ENCODE assay signal across 8 cellular contexts in genomic region chr3:49092948-49093852, GRCh38. TPM values are rescaled to one million over a fixed set of nuclear protein-coding genes. Genes with fewer than 3 reads are reported as not detected.
DNase-seq lines count a peak whose midpoint lies in the region; ATAC-seq, FAIRE-seq and TF ChIP-seq lines count a peak whose summit lies in the region.

No MANE protein-coding gene starts in this region.

- H3K79me1 ChIP-seq in H1 (ENCODE audit: low read depth, low read length) (peaks cover 2% of the 10 kb centered on the region; the same call in 1 of the 2 replicates), mesendoderm (ENCODE audit: low read length) (no peaks in the 10 kb centered on the region)

- WGBS in H1 (ENCODE audit: extremely low coverage in 1 of 2, insufficient coverage in 1 of 2, insufficient read length in 1 of 2, insufficient replicate concordance in 2 of 2, low coverage in 1 of 2, low lambda C conversion rate in 2 of 2, missing lambda C conversion rate in 1 of 2), 2 experiments = 2% methylated on average over 47 of the region's 85 CpGs; no CpG with 5 or more reads in 1 of the 2 experiments
- no CpG with 5 or more reads among the region's 85 CpGs for WGBS in mesendoderm (ENCODE audit: extremely low coverage, insufficient coverage, low lambda C conversion rate)

- peak overlapping the region; percentile 57 for H4K91ac ChIP-seq in H1 (replicated peaks; ENCODE audit: insufficient read length, low read length)

- H3K14ac ChIP-seq in H1 (ENCODE audit: insufficient read length) = peak overlapping the region; percentile 43

- peak overlapping the region; percentile 57 for H3K4ac ChIP-seq in H1 (replicated peaks; ENCODE audit: insufficient read length, low read depth, low read length)
- peak overlapping the region; percentile 87 for H3K4ac ChIP-seq in mesendoderm (ENCODE audit: low read depth, low read length)

- H3K79me2 ChIP-seq in H1 (ENCODE audit: control insufficient read depth in 1 of 2, insufficient read depth in 2 of 2, low read length in 2 of 2) (peaks cover 21 to 50% of the 10 kb centered on the region in 2 experiments), mesendoderm (ENCODE audit: control insufficient read depth, insufficient read depth, low read length) (peaks cover 49% of the 10 kb centered on the region)

- no peak overlapping the region for H3K23ac ChIP-seq in H1 (ENCODE audit: insufficient read length)
- H3K23ac ChIP-seq in mesendoderm (ENCODE audit: low read length) = peak overlapping the region; percentile 11

- CTCF ChIA-PET in H1 (lab: Charles Lee; ENCODE audit: partially characterized antibody) = interaction anchor here (0.6 to 4.3 kb wide), 13 partner anchors 11 to 104 kb away, joined by 3 to 34 read pairs (median 5); partner anchors contain the start of genes NDUFAF3 and QARS1

- H2BK5ac ChIP-seq in H1 (ENCODE audit: low read depth, low read length) = peak overlapping the region; percentile 67
- peak overlapping the region; percentile 16 for H2BK5ac ChIP-seq in mesendoderm (ENCODE audit: low read length)

- POLR2A ChIA-PET in H1 (lab: Charles Lee; ENCODE audit: partially characterized antibody) = interaction anchor here (0.6 to 27.9 kb wide), 59 partner anchors 7 to 534 kb away, joined by 3 to 508 read pairs (median 4); partner anchors contain the start of genes C3orf62, CELSR3, DAG1 and DALRD3

- peak overlapping the region; percentile 100 for H4K8ac ChIP-seq in H1 (ENCODE audit: extremely low read depth, insufficient read depth, low read length)
- peak overlapping the region; percentile 100 for H4K8ac ChIP-seq in mesendoderm (ENCODE audit: low read depth, low read length)

- TF ChIP-seq RAD21 in H1 (IDR thresholded peaks at IDR 0.05 in 1 of 2, conservative IDR thresholded peaks at IDR 0.05 in 1 of 2; ENCODE audit: low read depth in 2 of 2, low read length in 2 of 2) = no peak

- H3K9me3 ChIP-seq in H1 (ENCODE audit: insufficient read depth in 2 of 2, low read depth in 1 of 2, low read length in 1 of 2) = no peaks in the 10 kb centered on the region

- FAIRE-seq in H1 (lab: Jason Lieb, UNC) = no peak

- H2AFZ ChIP-seq in H1 (ENCODE audit: low read length) = no peak overlapping the region

- peak overlapping the region; percentile 92 to 100 (median 94) for H3K9ac ChIP-seq in H1 (replicated peaks in 1 of 4; ENCODE audit: extremely low read depth in 1 of 4, low read depth in 3 of 4, low read length in 3 of 4)
- H3K9ac ChIP-seq in mesendoderm (ENCODE audit: low read length) = peak overlapping the region; percentile 82

- peaks cover 2% of the 10 kb centered on the region in 2 experiments for H4K20me1 ChIP-seq in H1 (replicated peaks in 1 of 2; ENCODE audit: control insufficient read depth in 1 of 2, insufficient read depth in 2 of 2, low read length in 2 of 2)

- DNase-seq in AG09319 (ENCODE audit: extremely low read depth, low read depth) = peak; percentile 43
- peak; percentile 52 to 82 for DNase-seq in NCI-H526 (lab: John Stamatoyannopoulos, UW)
- DNase-seq in activated CD8-positive, alpha-beta memory T cell treated with anti-CD3 and anti-CD28 coated beads for 4 hours (ENCODE audit: low read depth in 2 of 2) = peak; percentile 59 to 61
- DNase-seq in H1 (ENCODE audit: low read depth in 1 of 2, low spot score in 2 of 2) = peak; percentile 38 to 90
- peak; percentile 93 for DNase-seq in mesendoderm
- peak; percentile 74 for DNase-seq in stimulated activated CD8-positive, alpha-beta memory T cell treated with anti-CD3 and anti-CD28 coated beads, Interleukin-12 subunit alpha, Interleukin-12 subunit beta, amount 100 ng/mL, for 4 hours (ENCODE audit: low read depth)

- peaks cover 9% of the 10 kb centered on the region for H3K23me2 ChIP-seq in H1 (ENCODE audit: low read depth, low read length)

- TF ChIP-seq POLR2A in H1 (IDR thresholded peaks at IDR 0.05; ENCODE audit: control extremely low read depth in 1 of 2, low read depth in 2 of 2, low read length in 2 of 2) = peak; percentile 67 to 71

- H2BK15ac ChIP-seq in H1 (ENCODE audit: low read length) (no peak overlapping the region), mesendoderm (replicated peaks; ENCODE audit: low read depth) (no peak overlapping the region)

- H3K27me3 ChIP-seq in H1 (replicated peaks in 1 of 4; ENCODE audit: control insufficient read depth in 3 of 4, extremely low read depth in 1 of 4, insufficient read depth in 3 of 4, low read length in 3 of 4) (no peaks in the 10 kb centered on the region), mesendoderm (ENCODE audit: insufficient read depth, low read length, poor library complexity) (no peaks in the 10 kb centered on the region)

- ATAC-seq in GM18873 (IDR thresholded peaks at IDR 0.05; ENCODE audit: low FRiP score, unreplicated experiment) (peak; percentile 24), HG03175 (IDR thresholded peaks at IDR 0.05; ENCODE audit: unreplicated experiment) (peak; percentile 35)

- H3K4me1 ChIP-seq in H1 (replicated peaks in 1 of 4; ENCODE audit: control insufficient read depth in 3 of 4, insufficient read depth in 4 of 4, low read length in 3 of 4) = no peaks in the 10 kb centered on the region; a peak in 1 of 7 replicates
- no peaks in the 10 kb centered on the region for H3K4me1 ChIP-seq in mesendoderm (ENCODE audit: control insufficient read depth, low read depth, low read length)

- H3K18ac ChIP-seq in H1 (ENCODE audit: extremely low read depth, low read length) (no peak overlapping the region; the same call in 1 of the 2 replicates), mesendoderm (ENCODE audit: low read length) (peak overlapping the region; percentile 95)

- H3K36me3 ChIP-seq in H1 (ENCODE audit: control insufficient read depth in 2 of 4, insufficient read depth in 4 of 4, low read length in 3 of 4) (peaks cover 3 to 18% (median 11%) of the 10 kb centered on the region in 4 experiments; a peak in 7 of 8 replicates), mesendoderm (ENCODE audit: control insufficient read depth, insufficient read depth, low read length) (peaks cover 4% of the 10 kb centered on the region)

- peak overlapping the region; percentile 74 to 89 for H3K4me2 ChIP-seq in H1 (ENCODE audit: insufficient read depth in 1 of 2, low read depth in 2 of 2, low read length in 2 of 2)
- H3K4me2 ChIP-seq in mesendoderm (ENCODE audit: low read length) = peak overlapping the region; percentile 83

- H3K27ac ChIP-seq in H1 (ENCODE audit: low read depth, low read length) (peak overlapping the region; percentile 88), mesendoderm (ENCODE audit: low read depth, low read length) (peak overlapping the region; percentile 99)

- no peak overlapping the region for H2BK20ac ChIP-seq in H1 (ENCODE audit: low read length)

- no peak overlapping the region for H2BK12ac ChIP-seq in H1 (ENCODE audit: low read depth, low read length)

- TF ChIP-seq CTCF in AG09319 (IDR thresholded peaks at IDR 0.05; ENCODE audit: low read depth, low read length) = no peak
- no peak for TF ChIP-seq CTCF in H1 (IDR thresholded peaks at IDR 0.05; ENCODE audit: control extremely low read depth in 1 of 3, insufficient read depth in 1 of 3, low read depth in 1 of 3, low read length in 3 of 3)

- H4K5ac ChIP-seq in H1 (ENCODE audit: insufficient read length, low read depth, low read length) (peak overlapping the region; percentile 79), mesendoderm (ENCODE audit: low read length) (no peak overlapping the region)

- no peak for TF ChIP-seq EP300 in H1 (IDR thresholded peaks at IDR 0.05; ENCODE audit: borderline replicate concordance in 1 of 2, low read depth in 2 of 2, low read length in 2 of 2)

- H3K56ac ChIP-seq in H1 (replicated peaks; ENCODE audit: insufficient read length, low read depth, low read length) = peak overlapping the region; percentile 90
- H3K56ac ChIP-seq in mesendoderm (ENCODE audit: low read length) = peak overlapping the region; percentile 95

- H2BK120ac ChIP-seq in H1 (replicated peaks; ENCODE audit: low read depth, low read length) (no peak overlapping the region), mesendoderm (ENCODE audit: low read depth, low read length) (peak overlapping the region; percentile 63)

- H2AK5ac ChIP-seq in H1 (ENCODE audit: low read depth, low read length) = 0 out of 2 replicates have a peak overlapping the region, but pooled peaks have one; percentile 4
- peak overlapping the region; percentile 0 for H2AK5ac ChIP-seq in mesendoderm (ENCODE audit: low read length)

- peak overlapping the region; percentile 80 to 99 (median 89) for H3K4me3 ChIP-seq in H1 (ENCODE audit: extremely low read depth in 1 of 4, insufficient read depth in 2 of 4, low read depth in 3 of 4, low read length in 4 of 4)
- peak overlapping the region; percentile 89 for H3K4me3 ChIP-seq in mesendoderm (ENCODE audit: low read length)

RNA-seq across cellular contexts. Expression of gene QRICH1, which starts 0.7 kb away (rescaled TPM):
- total RNA-seq in H1 (2021; fragmentation: NEBNext Ultra II Directional; extraction: Animal tissue kit (Norgen Biotek cat#: 25700)) = 123 and 142 TPM in 2 replicates
- 128 and 136 TPM in 2 replicates for polyA plus RNA-seq in H1 (2011; rRNA removed)
- 124 TPM for polyA plus RNA-seq in H1 (2011; cell fraction: cytosol; rRNA removed)
- 257 TPM for polyA plus RNA-seq in H1 (2011; cell fraction: nucleus; rRNA removed)
- polyA plus RNA-seq in H1 (2012, experiment 1 of 2) = 65.7 to 83.2 TPM (median 72.1 TPM) in 4 replicates
- 21.2 TPM for polyA plus RNA-seq in H1 (2012, experiment 2 of 2)
- polyA plus RNA-seq in H1 (2013, experiment 1 of 2) = 103 TPM
- 95.8 TPM for polyA plus RNA-seq in H1 (2013, experiment 2 of 2)
- polyA minus RNA-seq in H1 (2011; rRNA and poly(A)+ RNA removed) = 197 and 290 TPM in 2 replicates
- polyA minus RNA-seq in H1 (2011; cell fraction: cytosol; rRNA and poly(A)+ RNA removed) = 113 TPM
- 104 TPM for polyA minus RNA-seq in H1 (2011; cell fraction: nucleus; rRNA and poly(A)+ RNA removed)
- polyA plus RNA-seq in mesendoderm (2013, experiment 1 of 2) = 123 TPM
- 126 TPM for polyA plus RNA-seq in mesendoderm (2013, experiment 2 of 2)

RNA-seq across cellular contexts. Expression of gene QARS1, which starts 11.4 kb away (rescaled TPM):
- 346 and 353 TPM in 2 replicates for total RNA-seq in H1 (2021; fragmentation: NEBNext Ultra II Directional; extraction: Animal tissue kit (Norgen Biotek cat#: 25700))
- polyA plus RNA-seq in H1 (2011; rRNA removed) = 581 and 887 TPM in 2 replicates
- polyA plus RNA-seq in H1 (2011; cell fraction: cytosol; rRNA removed) = 565 TPM
- polyA plus RNA-seq in H1 (2011; cell fraction: nucleus; rRNA removed) = 1,267 TPM
- 324 to 534 TPM (median 501 TPM) in 4 replicates for polyA plus RNA-seq in H1 (2012, experiment 1 of 2)
- polyA plus RNA-seq in H1 (2012, experiment 2 of 2) = 520 TPM
- 417 TPM for polyA plus RNA-seq in H1 (2013, experiment 1 of 2)
- polyA plus RNA-seq in H1 (2013, experiment 2 of 2) = 414 TPM
- polyA minus RNA-seq in H1 (2011; rRNA and poly(A)+ RNA removed) = 326 and 341 TPM in 2 replicates
- 241 TPM for polyA minus RNA-seq in H1 (2011; cell fraction: cytosol; rRNA and poly(A)+ RNA removed)
- polyA minus RNA-seq in H1 (2011; cell fraction: nucleus; rRNA and poly(A)+ RNA removed) = 344 TPM
- 331 TPM for polyA plus RNA-seq in mesendoderm (2013, experiment 1 of 2)
- polyA plus RNA-seq in mesendoderm (2013, experiment 2 of 2) = 331 TPM

RNA-seq across cellular contexts. Expression of gene USP19, which starts 27.4 kb away (rescaled TPM):
- 64.9 and 65.8 TPM in 2 replicates for total RNA-seq in H1 (2021; fragmentation: NEBNext Ultra II Directional; extraction: Animal tissue kit (Norgen Biotek cat#: 25700))
- 46.4 and 59.2 TPM in 2 replicates for polyA plus RNA-seq in H1 (2011; rRNA removed)
- polyA plus RNA-seq in H1 (2011; cell fraction: cytosol; rRNA removed) = 54.8 TPM
- polyA plus RNA-seq in H1 (2011; cell fraction: nucleus; rRNA removed) = 176 TPM
- polyA plus RNA-seq in H1 (2012, experiment 1 of 2) = 34.4 to 50.4 TPM (median 45.8 TPM) in 4 replicates
- polyA plus RNA-seq in H1 (2012, experiment 2 of 2) = 46.4 TPM
- 21.8 TPM for polyA plus RNA-seq in H1 (2013, experiment 1 of 2)
- polyA plus RNA-seq in H1 (2013, experiment 2 of 2) = 20.5 TPM
- polyA minus RNA-seq in H1 (2011; rRNA and poly(A)+ RNA removed) = 121 and 123 TPM in 2 replicates
- 49.3 TPM for polyA minus RNA-seq in H1 (2011; cell fraction: cytosol; rRNA and poly(A)+ RNA removed)
- 43.4 TPM for polyA minus RNA-seq in H1 (2011; cell fraction: nucleus; rRNA and poly(A)+ RNA removed)
- 21.6 TPM for polyA plus RNA-seq in mesendoderm (2013, experiment 1 of 2)
- polyA plus RNA-seq in mesendoderm (2013, experiment 2 of 2) = 23.3 TPM

RNA-seq across cellular contexts. Expression of gene LAMB2, which starts 39.6 kb away (rescaled TPM):
- 107 and 112 TPM in 2 replicates for total RNA-seq in H1 (2021; fragmentation: NEBNext Ultra II Directional; extraction: Animal tissue kit (Norgen Biotek cat#: 25700))
- polyA plus RNA-seq in H1 (2011; rRNA removed) = 153 and 224 TPM in 2 replicates
- 124 TPM for polyA plus RNA-seq in H1 (2011; cell fraction: cytosol; rRNA removed)
- 1,121 TPM for polyA plus RNA-seq in H1 (2011; cell fraction: nucleus; rRNA removed)
- polyA plus RNA-seq in H1 (2012, experiment 1 of 2) = 112 to 172 TPM (median 163 TPM) in 4 replicates
- 131 TPM for polyA plus RNA-seq in H1 (2012, experiment 2 of 2)
- 221 TPM for polyA plus RNA-seq in H1 (2013, experiment 1 of 2)
- polyA plus RNA-seq in H1 (2013, experiment 2 of 2) = 172 TPM
- 291 and 340 TPM in 2 replicates for polyA minus RNA-seq in H1 (2011; rRNA and poly(A)+ RNA removed)
- polyA minus RNA-seq in H1 (2011; cell fraction: cytosol; rRNA and poly(A)+ RNA removed) = 78.2 TPM
- polyA minus RNA-seq in H1 (2011; cell fraction: nucleus; rRNA and poly(A)+ RNA removed) = 105 TPM
- 60.3 TPM for polyA plus RNA-seq in mesendoderm (2013, experiment 1 of 2)
- 62.4 TPM for polyA plus RNA-seq in mesendoderm (2013, experiment 2 of 2)

Comparison
In these comparisons a context has a peak if more than half of its experiments do, and no peak if none do; other contexts are left out.
1. Peak in every context shown above with its lines: DNase-seq, ATAC-seq, H3K4me3 ChIP-seq and H3K27ac ChIP-seq.
2. DNase-seq: peak in every context shown above with its lines; median percentile 93 in mesendoderm; 74 in stimulated activated CD8-positive, alpha-beta memory T cell treated with anti-CD3 and anti-CD28 coated beads, Interleukin-12 subunit alpha, Interleukin-12 subunit beta, amount 100 ng/mL, for 4 hours; 67 in NCI-H526; 64 in H1; 60 in activated CD8-positive, alpha-beta memory T cell treated with anti-CD3 and anti-CD28 coated beads for 4 hours; 43 in AG09319.